ENCODE assay signal across 1 cellular context in the genomic region with DNA sequence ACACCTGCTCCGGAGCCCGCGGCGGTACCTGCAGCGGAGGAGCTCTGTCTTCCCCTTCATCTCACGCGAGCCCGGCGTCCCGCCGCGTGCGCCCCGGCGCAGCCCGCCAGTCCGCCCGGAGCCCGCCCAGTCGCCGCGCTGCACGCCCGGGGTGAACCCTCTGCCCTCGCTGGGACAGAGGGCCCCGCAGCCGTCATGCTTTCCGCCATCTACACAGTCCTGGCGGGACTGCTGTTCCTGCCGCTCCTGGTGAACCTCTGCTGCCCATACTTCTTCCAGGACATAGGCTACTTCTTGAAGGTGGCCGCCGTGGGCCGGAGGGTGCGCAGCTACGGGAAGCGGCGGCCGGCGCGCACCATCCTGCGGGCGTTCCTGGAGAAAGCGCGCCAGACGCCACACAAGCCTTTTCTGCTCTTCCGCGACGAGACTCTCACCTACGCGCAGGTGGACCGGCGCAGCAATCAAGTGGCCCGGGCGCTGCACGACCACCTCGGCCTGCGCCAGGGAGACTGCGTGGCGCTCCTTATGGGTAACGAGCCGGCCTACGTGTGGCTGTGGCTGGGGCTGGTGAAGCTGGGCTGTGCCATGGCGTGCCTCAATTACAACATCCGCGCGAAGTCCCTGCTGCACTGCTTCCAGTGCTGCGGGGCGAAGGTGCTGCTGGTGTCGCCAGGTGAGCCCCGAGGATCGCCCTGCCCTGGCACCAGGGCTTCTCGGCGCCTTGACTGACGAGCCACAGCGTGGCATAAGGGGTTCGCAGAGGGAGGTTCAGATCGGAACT.
TF ChIP-seq lines count a peak whose summit lies in the region.

No MANE protein-coding gene starts in this region.

TF ChIP-seq in HepG2, 621 proteins besides CTCF, POLR2A, EP300 and RAD21 (continued from another document and continues in another):
- TF ChIP-seq, protein P1, sequence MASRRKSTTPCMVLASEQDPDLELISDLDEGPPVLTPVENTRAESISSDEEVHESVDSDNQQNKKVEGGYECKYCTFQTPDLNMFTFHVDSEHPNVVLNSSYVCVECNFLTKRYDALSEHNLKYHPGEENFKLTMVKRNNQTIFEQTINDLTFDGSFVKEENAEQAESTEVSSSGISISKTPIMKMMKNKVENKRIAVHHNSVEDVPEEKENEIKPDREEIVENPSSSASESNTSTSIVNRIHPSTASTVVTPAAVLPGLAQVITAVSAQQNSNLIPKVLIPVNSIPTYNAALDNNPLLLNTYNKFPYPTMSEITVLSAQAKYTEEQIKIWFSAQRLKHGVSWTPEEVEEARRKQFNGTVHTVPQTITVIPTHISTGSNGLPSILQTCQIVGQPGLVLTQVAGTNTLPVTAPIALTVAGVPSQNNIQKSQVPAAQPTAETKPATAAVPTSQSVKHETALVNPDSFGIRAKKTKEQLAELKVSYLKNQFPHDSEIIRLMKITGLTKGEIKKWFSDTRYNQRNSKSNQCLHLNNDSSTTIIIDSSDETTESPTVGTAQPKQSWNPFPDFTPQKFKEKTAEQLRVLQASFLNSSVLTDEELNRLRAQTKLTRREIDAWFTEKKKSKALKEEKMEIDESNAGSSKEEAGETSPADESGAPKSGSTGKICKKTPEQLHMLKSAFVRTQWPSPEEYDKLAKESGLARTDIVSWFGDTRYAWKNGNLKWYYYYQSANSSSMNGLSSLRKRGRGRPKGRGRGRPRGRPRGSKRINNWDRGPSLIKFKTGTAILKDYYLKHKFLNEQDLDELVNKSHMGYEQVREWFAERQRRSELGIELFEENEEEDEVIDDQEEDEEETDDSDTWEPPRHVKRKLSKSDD (CRISPR knock-in tag; IDR thresholded peaks at IDR 0.05; ENCODE audit: low read depth) = 0 out of 2 replicates have a peak, but pooled peaks have one; percentile 25
- no peak for TF ChIP-seq RXRA (CRISPR knock-in tag; IDR thresholded peaks at IDR 0.05)
- TF ChIP-seq ZNF552 (CRISPR knock-in tag; IDR thresholded peaks at IDR 0.05; ENCODE audit: borderline replicate concordance) = no peak
- TF ChIP-seq, protein P2, sequence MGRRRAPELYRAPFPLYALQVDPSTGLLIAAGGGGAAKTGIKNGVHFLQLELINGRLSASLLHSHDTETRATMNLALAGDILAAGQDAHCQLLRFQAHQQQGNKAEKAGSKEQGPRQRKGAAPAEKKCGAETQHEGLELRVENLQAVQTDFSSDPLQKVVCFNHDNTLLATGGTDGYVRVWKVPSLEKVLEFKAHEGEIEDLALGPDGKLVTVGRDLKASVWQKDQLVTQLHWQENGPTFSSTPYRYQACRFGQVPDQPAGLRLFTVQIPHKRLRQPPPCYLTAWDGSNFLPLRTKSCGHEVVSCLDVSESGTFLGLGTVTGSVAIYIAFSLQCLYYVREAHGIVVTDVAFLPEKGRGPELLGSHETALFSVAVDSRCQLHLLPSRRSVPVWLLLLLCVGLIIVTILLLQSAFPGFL (CRISPR knock-in tag; IDR thresholded peaks at IDR 0.05) = no peak
- TF ChIP-seq REL (CRISPR knock-in tag; conservative IDR thresholded peaks at IDR 0.05) = no peak
- no peak for TF ChIP-seq NR2F2 (IDR thresholded peaks at IDR 0.05; ENCODE audit: borderline replicate concordance, low read depth)
- TF ChIP-seq ZNF558 (CRISPR knock-in tag; IDR thresholded peaks at IDR 0.05; ENCODE audit: borderline replicate concordance) = peak; percentile 83; the same call in 1 of the 2 replicates
- no peak for TF ChIP-seq ZNF17 (CRISPR knock-in tag; IDR thresholded peaks at IDR 0.05)
- no peak for TF ChIP-seq ZNF234 (CRISPR knock-in tag; conservative IDR thresholded peaks at IDR 0.05)
- TF ChIP-seq ZBTB38 (CRISPR knock-in tag; IDR thresholded peaks at IDR 0.05) = no peak
- TF ChIP-seq KLF13 (CRISPR knock-in tag; IDR thresholded peaks at IDR 0.05) = 0 out of 2 replicates have a peak, but pooled peaks have one; percentile 62
- TF ChIP-seq SALL2 (CRISPR knock-in tag; IDR thresholded peaks at IDR 0.05) = 0 out of 2 replicates have a peak, but pooled peaks have one; percentile 52
- TF ChIP-seq ZNF607 (CRISPR knock-in tag; IDR thresholded peaks at IDR 0.05; ENCODE audit: borderline replicate concordance) = no peak
- TF ChIP-seq HOXD1 (CRISPR knock-in tag; IDR thresholded peaks at IDR 0.05) = no peak
- TF ChIP-seq ZNF766 (CRISPR knock-in tag; IDR thresholded peaks at IDR 0.05; ENCODE audit: borderline replicate concordance) = peak; percentile 15; the same call in 1 of the 2 replicates
- no peak for TF ChIP-seq ZSCAN31 (CRISPR knock-in tag; IDR thresholded peaks at IDR 0.05; ENCODE audit: low read depth)
- TF ChIP-seq ZNF230 (CRISPR knock-in tag; IDR thresholded peaks at IDR 0.05) = peak; percentile 65; the same call in 1 of the 2 replicates
- TF ChIP-seq POLR2G (IDR thresholded peaks at IDR 0.05; ENCODE audit: low read depth, low read length) = no peak
- TF ChIP-seq, protein P3, sequence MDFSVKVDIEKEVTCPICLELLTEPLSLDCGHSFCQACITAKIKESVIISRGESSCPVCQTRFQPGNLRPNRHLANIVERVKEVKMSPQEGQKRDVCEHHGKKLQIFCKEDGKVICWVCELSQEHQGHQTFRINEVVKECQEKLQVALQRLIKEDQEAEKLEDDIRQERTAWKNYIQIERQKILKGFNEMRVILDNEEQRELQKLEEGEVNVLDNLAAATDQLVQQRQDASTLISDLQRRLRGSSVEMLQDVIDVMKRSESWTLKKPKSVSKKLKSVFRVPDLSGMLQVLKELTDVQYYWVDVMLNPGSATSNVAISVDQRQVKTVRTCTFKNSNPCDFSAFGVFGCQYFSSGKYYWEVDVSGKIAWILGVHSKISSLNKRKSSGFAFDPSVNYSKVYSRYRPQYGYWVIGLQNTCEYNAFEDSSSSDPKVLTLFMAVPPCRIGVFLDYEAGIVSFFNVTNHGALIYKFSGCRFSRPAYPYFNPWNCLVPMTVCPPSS (IDR thresholded peaks at IDR 0.05) = no peak
- peak; percentile 45; the same call in 1 of the 2 replicates for TF ChIP-seq ARID4A (CRISPR knock-in tag; IDR thresholded peaks at IDR 0.05; ENCODE audit: borderline replicate concordance)
- no peak for TF ChIP-seq EZH2 (conservative IDR thresholded peaks at IDR 0.05; ENCODE audit: low read depth, low read length)
- TF ChIP-seq ZNF572 (CRISPR knock-in tag; IDR thresholded peaks at IDR 0.05) = no peak
- TF ChIP-seq KDM2A (CRISPR knock-in tag; IDR thresholded peaks at IDR 0.05; ENCODE audit: borderline replicate concordance, low read depth) = peak; percentile 72
- TF ChIP-seq ZNF34 (CRISPR knock-in tag; IDR thresholded peaks at IDR 0.05; ENCODE audit: borderline replicate concordance) = no peak
- TF ChIP-seq CREBL2 (CRISPR knock-in tag; IDR thresholded peaks at IDR 0.05; ENCODE audit: borderline replicate concordance) = no peak; the same call in 1 of the 2 replicates
- TF ChIP-seq GMEB1 (CRISPR knock-in tag; IDR thresholded peaks at IDR 0.05; ENCODE audit: borderline replicate concordance) = peak; percentile 40; the same call in 1 of the 2 replicates
- peak; percentile 39; the same call in 1 of the 2 replicates for TF ChIP-seq GATAD2A (CRISPR knock-in tag; IDR thresholded peaks at IDR 0.05)
- TF ChIP-seq KAT8 (CRISPR knock-in tag; IDR thresholded peaks at IDR 0.05) = no peak
- TF ChIP-seq, protein P4, sequence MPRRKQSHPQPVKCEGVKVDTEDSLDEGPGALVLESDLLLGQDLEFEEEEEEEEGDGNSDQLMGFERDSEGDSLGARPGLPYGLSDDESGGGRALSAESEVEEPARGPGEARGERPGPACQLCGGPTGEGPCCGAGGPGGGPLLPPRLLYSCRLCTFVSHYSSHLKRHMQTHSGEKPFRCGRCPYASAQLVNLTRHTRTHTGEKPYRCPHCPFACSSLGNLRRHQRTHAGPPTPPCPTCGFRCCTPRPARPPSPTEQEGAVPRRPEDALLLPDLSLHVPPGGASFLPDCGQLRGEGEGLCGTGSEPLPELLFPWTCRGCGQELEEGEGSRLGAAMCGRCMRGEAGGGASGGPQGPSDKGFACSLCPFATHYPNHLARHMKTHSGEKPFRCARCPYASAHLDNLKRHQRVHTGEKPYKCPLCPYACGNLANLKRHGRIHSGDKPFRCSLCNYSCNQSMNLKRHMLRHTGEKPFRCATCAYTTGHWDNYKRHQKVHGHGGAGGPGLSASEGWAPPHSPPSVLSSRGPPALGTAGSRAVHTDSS (CRISPR knock-in tag; conservative IDR thresholded peaks at IDR 0.05) = no peak
- no peak for TF ChIP-seq SP5 (CRISPR knock-in tag; IDR thresholded peaks at IDR 0.05; ENCODE audit: borderline replicate concordance, low read depth)
- TF ChIP-seq ZNF263 (CRISPR knock-in tag; IDR thresholded peaks at IDR 0.05) = 0 out of 2 replicates have a peak, but pooled peaks have one; percentile 4
- no peak for TF ChIP-seq HNRNPUL1 (IDR thresholded peaks at IDR 0.05; ENCODE audit: low read depth, low read length)
- TF ChIP-seq ZNF550 (CRISPR knock-in tag; IDR thresholded peaks at IDR 0.05; ENCODE audit: borderline replicate concordance) = no peak
- no peak for TF ChIP-seq SOX6 (IDR thresholded peaks at IDR 0.05)
- no peak; the same call in 1 of the 2 replicates for TF ChIP-seq SOX6 (CRISPR knock-in tag; IDR thresholded peaks at IDR 0.05)
- no peak for TF ChIP-seq TOE1 (CRISPR knock-in tag; IDR thresholded peaks at IDR 0.05)
- TF ChIP-seq ZBTB26 (CRISPR knock-in tag; IDR thresholded peaks at IDR 0.05; ENCODE audit: borderline replicate concordance) = no peak
- no peak for TF ChIP-seq ZNF569 (CRISPR knock-in tag; IDR thresholded peaks at IDR 0.05; ENCODE audit: borderline replicate concordance)
- TF ChIP-seq, protein P5, sequence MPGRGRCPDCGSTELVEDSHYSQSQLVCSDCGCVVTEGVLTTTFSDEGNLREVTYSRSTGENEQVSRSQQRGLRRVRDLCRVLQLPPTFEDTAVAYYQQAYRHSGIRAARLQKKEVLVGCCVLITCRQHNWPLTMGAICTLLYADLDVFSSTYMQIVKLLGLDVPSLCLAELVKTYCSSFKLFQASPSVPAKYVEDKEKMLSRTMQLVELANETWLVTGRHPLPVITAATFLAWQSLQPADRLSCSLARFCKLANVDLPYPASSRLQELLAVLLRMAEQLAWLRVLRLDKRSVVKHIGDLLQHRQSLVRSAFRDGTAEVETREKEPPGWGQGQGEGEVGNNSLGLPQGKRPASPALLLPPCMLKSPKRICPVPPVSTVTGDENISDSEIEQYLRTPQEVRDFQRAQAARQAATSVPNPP (CRISPR knock-in tag; IDR thresholded peaks at IDR 0.05) = no peak
- TF ChIP-seq ZNF816 (CRISPR knock-in tag; IDR thresholded peaks at IDR 0.05; ENCODE audit: borderline replicate concordance) = no peak
- no peak for TF ChIP-seq ATF2 (CRISPR knock-in tag; IDR thresholded peaks at IDR 0.05)
